In genomic region chr15:101179341-101180153, GRCh38 we compare ENCODE assay signal across 13 cellular contexts.
DNase-seq lines count a peak whose midpoint lies in the region; ATAC-seq and TF ChIP-seq lines count a peak whose summit lies in the region.
"Had no signal": no experiment of that assay in that cellular context is flagged by ENCODE, and none has a peak within 500 bp of the region (broad histone marks: within the 10 kb centered on the region; RNA-seq: fewer than 3 reads in every experiment).

No MANE protein-coding gene starts in this region.

- H3K27ac Mint-ChIP-seq in activated T-helper 17 cell treated with anti-CD3 and anti-CD28 coated beads, Interleukin-2, amount 50 U/mL, for 72 hours: peak overlapping the region; percentile 43

- H3K36me3 Mint-ChIP-seq in activated T-helper 17 cell treated with anti-CD3 and anti-CD28 coated beads, Interleukin-2, amount 50 U/mL, for 72 hours (ENCODE audit: low read depth): peaks cover 96% of the 10 kb centered on the region

- no peak for ATAC-seq in activated T-helper 17 cell treated with anti-CD3 and anti-CD28 coated beads, Interleukin-2, amount 50 U/mL, for 72 hours (replicated peaks)
- peak; percentile 50 for ATAC-seq in foreskin keratinocyte
- no peak for ATAC-seq in thoracic aorta (ENCODE audit: insufficient number of reproducible peaks, low FRiP score, low read depth)
- ATAC-seq in HG02763 (IDR thresholded peaks at IDR 0.05; ENCODE audit: unreplicated experiment): no peak
- no peak for ATAC-seq in GM21619 (IDR thresholded peaks at IDR 0.05; ENCODE audit: unreplicated experiment)
- ATAC-seq: Right ventricle myocardium inferior had no signal

- H3K27ac ChIP-seq in foreskin keratinocyte (peak overlapping the region; percentile 16), thoracic aorta (peak overlapping the region; percentile 65 to 77)

- H3K27me3 ChIP-seq in foreskin keratinocyte (no peaks in the 10 kb centered on the region), thoracic aorta (replicated peaks; ENCODE audit: insufficient read depth) (no peaks in the 10 kb centered on the region)
- H3K27me3 ChIP-seq: BE2C had no signal

- H3K9me3 ChIP-seq in thoracic aorta: no peaks in the 10 kb centered on the region
- H3K9me3 ChIP-seq: BE2C had no signal

- H3K4me3 Mint-ChIP-seq in activated T-helper 17 cell treated with anti-CD3 and anti-CD28 coated beads, Interleukin-2, amount 50 U/mL, for 72 hours: no peak overlapping the region
- H3K4me3 Mint-ChIP-seq: central memory CD8-positive, alpha-beta T cell had no signal

- TF ChIP-seq CTCF in foreskin keratinocyte (conservative IDR thresholded peaks at IDR 0.05) (no peak), thoracic aorta (IDR thresholded peaks at IDR 0.05) (no peak)

- peak; percentile 52 for DNase-seq in activated effector memory CD4-positive, alpha-beta T cell treated with anti-CD3 and anti-CD28 coated beads, Interleukin-2, amount 50 U/mL, for 16 hours
- DNase-seq in activated effector memory CD4-positive, alpha-beta T cell treated with Interleukin-2 at 50 U/mL for 16 hours: no peak
- DNase-seq in foreskin keratinocyte (peak in 1 of 2 donors; percentile 49), thoracic aorta (ENCODE audit: low spot score) (no peak), A172 (ENCODE audit: low spot score) (no peak)
- DNase-seq: activated CD4-positive, alpha-beta T cell treated with anti-CD3 and anti-CD28 coated beads, Interleukin-2, amount 50 U/mL, for 48 hours; BE2C; stimulated activated CD4-positive, alpha-beta T cell treated with anti-CD3 and anti-CD28 coated beads, Interleukin-2, amount 100 ng/mL, for 24 hours had no signal

- no peaks in the 10 kb centered on the region for H3K27me3 Mint-ChIP-seq in activated T-helper 17 cell treated with anti-CD3 and anti-CD28 coated beads, Interleukin-2, amount 50 U/mL, for 72 hours
- H3K27me3 Mint-ChIP-seq: central memory CD8-positive, alpha-beta T cell had no signal

- H3K4me1 Mint-ChIP-seq in activated T-helper 17 cell treated with anti-CD3 and anti-CD28 coated beads, Interleukin-2, amount 50 U/mL, for 72 hours: peaks cover 26% of the 10 kb centered on the region

- peaks cover 44% of the 10 kb centered on the region for H3K4me1 ChIP-seq in foreskin keratinocyte
- H3K4me1 ChIP-seq in thoracic aorta (ENCODE audit: control insufficient read depth in 1 of 2, low read depth in 2 of 2): peaks cover 38 to 70% of the 10 kb centered on the region in 2 donors

- H3K9me3 Mint-ChIP-seq in activated T-helper 17 cell treated with anti-CD3 and anti-CD28 coated beads, Interleukin-2, amount 50 U/mL, for 72 hours: no peaks in the 10 kb centered on the region
- H3K9me3 Mint-ChIP-seq: central memory CD8-positive, alpha-beta T cell had no signal

- H3K36me3 ChIP-seq in thoracic aorta: peaks cover 12% of the 10 kb centered on the region

- H3K4me3 ChIP-seq in thoracic aorta: peak overlapping the region; percentile 60
